9 cellular contexts compared by ENCODE assay signal in the genomic region with DNA sequence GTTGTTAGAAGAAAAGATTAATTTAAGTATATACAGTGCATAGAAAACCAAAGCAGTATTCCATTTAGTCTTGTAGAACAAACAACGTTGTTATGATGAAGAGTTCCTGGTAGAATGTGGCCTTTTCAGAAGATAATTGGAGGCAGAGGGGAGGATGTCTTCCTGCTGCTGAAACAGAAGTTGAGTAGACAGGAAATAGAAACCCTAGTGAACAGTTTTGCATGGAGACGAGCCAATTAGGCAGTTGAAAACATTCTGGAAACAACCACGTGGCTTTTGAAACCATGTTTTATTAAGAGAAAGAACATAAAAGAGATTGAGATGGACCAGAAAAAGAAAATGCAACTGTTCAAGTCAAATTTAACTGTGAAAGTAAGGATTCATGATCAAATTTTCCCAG.
DNase-seq lines count a peak whose midpoint lies in the region; ATAC-seq and TF ChIP-seq lines count a peak whose summit lies in the region.
"Had no signal": no experiment of that assay in that cellular context is flagged by ENCODE, and none has a peak within 500 bp of the region (broad histone marks: within the 10 kb centered on the region; RNA-seq: fewer than 3 reads in every experiment).

No MANE protein-coding gene starts in this region.

- ATAC-seq in GM18502 (IDR thresholded peaks at IDR 0.05; ENCODE audit: poor library complexity, unreplicated experiment) (no peak), HG03196 (IDR thresholded peaks at IDR 0.05; ENCODE audit: unreplicated experiment) (no peak)

- no peak overlapping the region for H3K27ac ChIP-seq in RWPE1

- CTCF ChIA-PET in RWPE1 (lab: Yijun Ruan, JAX) = interaction anchor here (0.7 kb wide), 1 partner anchor 111 kb away, joined by 3 read pairs; no protein-coding TSS in a partner anchor

- no peak overlapping the region for H3K4me3 ChIP-seq in choroid plexus epithelial cell (ENCODE audit: low read depth, low read length)

- TF ChIP-seq CTCF in choroid plexus epithelial cell (conservative IDR thresholded peaks at IDR 0.05; ENCODE audit: low read depth, low read length) = no peak
- no peak for TF ChIP-seq CTCF in RWPE1 (conservative IDR thresholded peaks at IDR 0.05; ENCODE audit: low read depth)

- POLR2A ChIA-PET in RWPE1 (lab: Yijun Ruan, JAX; ENCODE audit: low non-redundant PET) = no interaction called here

- DNase-seq in AG20443 (ENCODE audit: low spot score) (peak; percentile 54), NCI-H1694 treated with DMSO at 0.1 percent for 48 hours (lab: John Stamatoyannopoulos, UW) (peak; percentile 22), choroid plexus epithelial cell (ENCODE audit: low read depth) (peak; percentile 91), myocyte (ENCODE audit: low read depth) (peak; percentile 75), NCI-H82 (lab: John Stamatoyannopoulos, UW) (no peak), RWPE1 (ENCODE audit: low spot score) (no peak)
- DNase-seq: kidney had no signal

Comparison
In these comparisons a context has a peak if more than half of its experiments do, and no peak if none do; other contexts are left out.
1. DNase-seq: peak in AG20443 (single experiment), NCI-H1694 treated with DMSO at 0.1 percent for 48 hours (single experiment), choroid plexus epithelial cell (single experiment) and myocyte (single experiment); none in NCI-H82 (single experiment) and RWPE1 (single experiment).